ENCODE assay signal across 12 cellular contexts in genomic region chr9:129480705-129481104, GRCh38.
DNase-seq lines count a peak whose midpoint lies in the region; ATAC-seq and TF ChIP-seq lines count a peak whose summit lies in the region.
"Had no signal": no experiment of that assay in that cellular context is flagged by ENCODE, and none has a peak within 500 bp of the region (broad histone marks: within the 10 kb centered on the region; RNA-seq: fewer than 3 reads in every experiment).

No MANE protein-coding gene starts in this region.

- dilution Hi-C loops in mammary epithelial cell (cut with HindIII; ENCODE audit: low sequenced_read_pairs) = loop anchor here (5.0 kb wide), 1 partner anchor 88 kb away; no protein-coding TSS in a partner anchor

- DNase-seq in breast epithelium (ENCODE audit: low spot score in 2 of 2) = no peak
- no peak for DNase-seq in mammary epithelial cell
- DNase-seq in neuronal stem cell (ENCODE audit: low spot score) = no peak
- no peak for DNase-seq in upper lobe of left lung
- DNase-seq in NCI-H128 (lab: John Stamatoyannopoulos, UW; ENCODE audit: unreplicated experiment) = no peak
- no peak for DNase-seq in NAMALWA (ENCODE audit: low spot score)
- DNase-seq: activated CD4-positive, alpha-beta memory T cell treated with anti-CD3 and anti-CD28 coated beads for 36 hours; activated naive CD4-positive, alpha-beta T cell treated with anti-CD3 and anti-CD28 coated beads for 36 hours; NCI-H1092 treated with DMSO at 0.1 percent for 48 hours; NCI-H69 had no signal

- ATAC-seq in upper lobe of left lung (ENCODE audit: low FRiP score in 2 of 2) = no peak
- ATAC-seq in HG02571 (IDR thresholded peaks at IDR 0.05; ENCODE audit: unreplicated experiment) = no peak

- no TSS peak for BruUV-seq in mammary epithelial cell (replicated peaks; lab: Mats Ljungman, UMichigan)

- H3K4me1 ChIP-seq in breast epithelium (peaks cover 13 to 23% of the 10 kb centered on the region in 2 donors), mammary epithelial cell (ENCODE audit: insufficient read depth, low read length) (peaks cover 26% of the 10 kb centered on the region), duodenal mucosa (ENCODE audit: control insufficient read depth in 1 of 2, insufficient read depth in 2 of 2, low read length in 2 of 2) (peaks cover 25 to 32% of the 10 kb centered on the region in 2 donors), neuronal stem cell (ENCODE audit: control insufficient read depth in 2 of 2, insufficient read depth in 1 of 2, low read depth in 1 of 2, low read length in 2 of 2) (peaks cover 18 to 45% of the 10 kb centered on the region in 2 donors), upper lobe of left lung (peaks cover 39 to 48% (median 46%) of the 10 kb centered on the region in 4 donors)

- peak overlapping the region; percentile 98 for H2AK5ac ChIP-seq in neuronal stem cell (ENCODE audit: low read depth, low read length)

- no peaks in the 10 kb centered on the region for H3K79me2 ChIP-seq in mammary epithelial cell (ENCODE audit: insufficient read depth, low read length)

- H2BK15ac ChIP-seq in neuronal stem cell (ENCODE audit: low read length) = no peak overlapping the region

- no peak overlapping the region for H3K23ac ChIP-seq in neuronal stem cell (ENCODE audit: low read depth, low read length, poor library complexity)

- in situ Hi-C loops in mammary epithelial cell (cut with MboI; ENCODE audit: low sequenced_read_pairs in 2 of 2) = loop anchor here in 1 of 2 donors (5.0 to 25.0 kb wide), 2 partner anchors 148 to 343 kb away; no protein-coding TSS in a partner anchor

- H3K18ac ChIP-seq in neuronal stem cell (ENCODE audit: low read length) = no peak overlapping the region

- H3K79me1 ChIP-seq in neuronal stem cell (ENCODE audit: low read depth, low read length) = no peaks in the 10 kb centered on the region

- H3K4ac ChIP-seq in neuronal stem cell (ENCODE audit: low read length) = no peak overlapping the region

- no peak overlapping the region for H4K8ac ChIP-seq in neuronal stem cell (ENCODE audit: low read depth, low read length)

- CTCF ChIA-PET in mammary epithelial cell (lab: Charles Lee; ENCODE audit: low non-redundant PET) = no interaction called here

- H3K9me3 ChIP-seq in breast epithelium = no peaks in the 10 kb centered on the region
- no peaks in the 10 kb centered on the region for H3K9me3 ChIP-seq in mammary epithelial cell (replicated peaks; ENCODE audit: insufficient read depth, low read length)
- no peaks in the 10 kb centered on the region for H3K9me3 ChIP-seq in duodenal mucosa (ENCODE audit: control insufficient read depth in 1 of 2, low read length in 2 of 2)
- H3K9me3 ChIP-seq in neuronal stem cell (replicated peaks in 1 of 2; ENCODE audit: control insufficient read depth in 2 of 2, insufficient read depth in 1 of 2, low read depth in 1 of 2, low read length in 2 of 2) = no peaks in the 10 kb centered on the region
- no peaks in the 10 kb centered on the region for H3K9me3 ChIP-seq in upper lobe of left lung

- intact Hi-C loops in breast epithelium (cut with DNase I; ENCODE audit: low total_unique reads) = no loop called here
- intact Hi-C loops in mammary epithelial cell (cut with micrococcal nuclease) = loop anchor here (5.0 kb wide), 1 partner anchor 132 kb away; no protein-coding TSS in a partner anchor

- no peak for TF ChIP-seq EP300 in upper lobe of left lung (IDR thresholded peaks at IDR 0.05)

- TF ChIP-seq CTCF in breast epithelium (IDR thresholded peaks at IDR 0.05) = no peak
- TF ChIP-seq CTCF in mammary epithelial cell (conservative IDR thresholded peaks at IDR 0.05 in 1 of 2, IDR thresholded peaks at IDR 0.05 in 1 of 2; ENCODE audit: extremely low read depth in 1 of 2, insufficient read depth in 1 of 2, low read depth in 1 of 2, low read length in 2 of 2) = no peak
- TF ChIP-seq CTCF in upper lobe of left lung (IDR thresholded peaks at IDR 0.05) = no peak

- H2BK12ac ChIP-seq in neuronal stem cell (ENCODE audit: low read length) = no peak overlapping the region

- H2BK5ac ChIP-seq in neuronal stem cell (ENCODE audit: low read length) = no peak overlapping the region

- H3K36me3 ChIP-seq in breast epithelium = no peaks in the 10 kb centered on the region
- no peaks in the 10 kb centered on the region for H3K36me3 ChIP-seq in mammary epithelial cell (ENCODE audit: insufficient read depth, low read length)
- no peaks in the 10 kb centered on the region for H3K36me3 ChIP-seq in duodenal mucosa (ENCODE audit: control insufficient read depth in 1 of 2, insufficient read depth in 2 of 2, low read length in 2 of 2)
- no peaks in the 10 kb centered on the region for H3K36me3 ChIP-seq in neuronal stem cell (replicated peaks in 1 of 2; ENCODE audit: control insufficient read depth in 2 of 2, insufficient read depth in 2 of 2, low read length in 2 of 2)
- no peaks in the 10 kb centered on the region for H3K36me3 ChIP-seq in upper lobe of left lung

- no peaks in the 10 kb centered on the region for H4K20me1 ChIP-seq in mammary epithelial cell (ENCODE audit: insufficient read depth, low read length)

- H3K9ac ChIP-seq in mammary epithelial cell (ENCODE audit: insufficient read depth, low read length) (no peak overlapping the region), duodenal mucosa (ENCODE audit: low read depth in 1 of 2, low read length in 2 of 2) (no peak overlapping the region), neuronal stem cell (ENCODE audit: low read depth, low read length, poor library complexity) (no peak overlapping the region)

- H3K27ac ChIP-seq in breast epithelium (peak overlapping the region; percentile 100), mammary epithelial cell (ENCODE audit: insufficient read depth, low read depth, low read length) (no peak overlapping the region), duodenal mucosa (ENCODE audit: low read depth, low read length) (peak overlapping the region; percentile 68), neuronal stem cell (replicated peaks; ENCODE audit: low read length) (no peak overlapping the region), upper lobe of left lung (peak overlapping the region; percentile 98 to 100 (median 99))

- no peak overlapping the region for H3K14ac ChIP-seq in neuronal stem cell (ENCODE audit: low read length)

- H3K27me3 ChIP-seq in breast epithelium = no peaks in the 10 kb centered on the region
- H3K27me3 ChIP-seq in mammary epithelial cell (ENCODE audit: insufficient read depth, low read length) = no peaks in the 10 kb centered on the region
- no peaks in the 10 kb centered on the region for H3K27me3 ChIP-seq in duodenal mucosa (ENCODE audit: control insufficient read depth in 1 of 2, insufficient read depth in 2 of 2, low read length in 2 of 2)
- peaks cover 0 to 3% (median 0%) of the 10 kb centered on the region in 3 experiments for H3K27me3 ChIP-seq in neuronal stem cell (ENCODE audit: control insufficient read depth in 3 of 3, insufficient read depth in 3 of 3, low read depth in 1 of 3, low read length in 3 of 3)
- no peaks in the 10 kb centered on the region for H3K27me3 ChIP-seq in upper lobe of left lung

- H3K4me3 ChIP-seq in breast epithelium (no peak overlapping the region), mammary epithelial cell (replicated peaks in 1 of 3; ENCODE audit: insufficient read depth in 1 of 3, low read depth in 2 of 3, low read length in 3 of 3) (no peak overlapping the region), duodenal mucosa (ENCODE audit: low read depth in 1 of 2, low read length in 2 of 2) (no peak overlapping the region), neuronal stem cell (ENCODE audit: low read length in 2 of 2) (no peak overlapping the region), upper lobe of left lung (no peak overlapping the region)

- no peak overlapping the region for H4K91ac ChIP-seq in neuronal stem cell (ENCODE audit: low read depth, low read length, poor library complexity)

- H2BK120ac ChIP-seq in neuronal stem cell (ENCODE audit: low read depth, low read length) = no peak overlapping the region

- no peak for TF ChIP-seq POLR2A in breast epithelium (IDR thresholded peaks at IDR 0.05)
- TF ChIP-seq POLR2A in upper lobe of left lung (IDR thresholded peaks at IDR 0.05) = no peak

- H3K4me2 ChIP-seq in mammary epithelial cell (ENCODE audit: insufficient read depth, low read depth, low read length) (no peak overlapping the region), neuronal stem cell (ENCODE audit: insufficient read depth, low read length, poor library complexity, severe bottlenecking) (no peak overlapping the region)

- no peak overlapping the region for H2AFZ ChIP-seq in mammary epithelial cell (ENCODE audit: low read depth, low read length)
- H2AFZ ChIP-seq in neuronal stem cell (ENCODE audit: low read length) = no peak overlapping the region

Comparison
In these comparisons a context has a peak if more than half of its experiments do, and no peak if none do; other contexts are left out.
1. H3K27ac ChIP-seq: peak in breast epithelium (2 of 2), duodenal mucosa (single experiment) and upper lobe of left lung (4 of 4); none in mammary epithelial cell (single experiment) and neuronal stem cell (single experiment).